Comparison of ENCODE assay signal across 9 cellular contexts in genomic region chr1:203556047-203556851, GRCh38.
DNase-seq lines count a peak whose midpoint lies in the region; ATAC-seq, FAIRE-seq and TF ChIP-seq lines count a peak whose summit lies in the region.
"Had no signal": no experiment of that assay in that cellular context is flagged by ENCODE, and none has a peak within 500 bp of the region (broad histone marks: within the 10 kb centered on the region; RNA-seq: fewer than 3 reads in every experiment).

No MANE protein-coding gene starts in this region.

- no peaks in the 10 kb centered on the region for H3K9me3 Mint-ChIP-seq in astrocyte (ENCODE audit: unreplicated experiment)
- no peaks in the 10 kb centered on the region for H3K9me3 Mint-ChIP-seq in stimulated activated naive CD8-positive, alpha-beta T cell treated with anti-CD3 and anti-CD28 coated beads, Interleukin-15, Interleukin-2, amounts not matched to agents 100 ng/mL and 50 ng/mL, for 24 hours

- no peak overlapping the region for H3K4me3 ChIP-seq in HEK293 (ENCODE audit: low read depth, low read length)
- no peak overlapping the region for H3K4me3 ChIP-seq in astrocyte (ENCODE audit: insufficient read depth, low read depth, low read length)

- no peak for TF ChIP-seq CTCF in HEK293 (tag by site-specific recombination; IDR thresholded peaks at IDR 0.05)
- TF ChIP-seq CTCF in astrocyte (IDR thresholded peaks at IDR 0.05; ENCODE audit: insufficient read depth, low read depth, low read length): no peak

- H3K4me3 Mint-ChIP-seq in astrocyte (ENCODE audit: unreplicated experiment): peak overlapping the region; percentile 76
- no peak overlapping the region for H3K4me3 Mint-ChIP-seq in stimulated activated naive CD8-positive, alpha-beta T cell treated with anti-CD3 and anti-CD28 coated beads, Interleukin-15, Interleukin-2, amounts not matched to agents 100 ng/mL and 50 ng/mL, for 24 hours
- H3K4me3 Mint-ChIP-seq: activated naive CD8-positive, alpha-beta T cell had no signal

- H3K27ac ChIP-seq in HEK293 (ENCODE audit: extremely low read depth, low read depth, low read length) (no peak overlapping the region), astrocyte (ENCODE audit: low read depth, low read length) (peak overlapping the region; percentile 97)

- H2AFZ ChIP-seq in astrocyte (ENCODE audit: low read depth, low read length): peak overlapping the region; percentile 63

- H3K4me1 Mint-ChIP-seq in astrocyte (ENCODE audit: low read depth, unreplicated experiment): peaks cover 50% of the 10 kb centered on the region
- H3K4me1 Mint-ChIP-seq in stimulated activated naive CD8-positive, alpha-beta T cell treated with anti-CD3 and anti-CD28 coated beads, Interleukin-15, Interleukin-2, amounts not matched to agents 100 ng/mL and 50 ng/mL, for 24 hours (ENCODE audit: low read depth): peaks cover 4% of the 10 kb centered on the region

- H3K4me1 ChIP-seq in HEK293 (ENCODE audit: control insufficient read depth, insufficient read depth, low read length) (no peaks in the 10 kb centered on the region; the same call in 1 of the 2 replicates), astrocyte (ENCODE audit: insufficient read depth, low read length) (peaks cover 44% of the 10 kb centered on the region)

- no peaks in the 10 kb centered on the region for H3K27me3 Mint-ChIP-seq in astrocyte (ENCODE audit: low read depth, unreplicated experiment)
- peaks cover 5% of the 10 kb centered on the region for H3K27me3 Mint-ChIP-seq in stimulated activated naive CD8-positive, alpha-beta T cell treated with anti-CD3 and anti-CD28 coated beads, Interleukin-15, Interleukin-2, amounts not matched to agents 100 ng/mL and 50 ng/mL, for 24 hours
- H3K27me3 Mint-ChIP-seq: activated naive CD8-positive, alpha-beta T cell had no signal

- H3K36me3 ChIP-seq in HEK293 (ENCODE audit: control insufficient read depth in 2 of 2, insufficient read depth in 1 of 2, low read length in 2 of 2): no peaks in the 10 kb centered on the region
- H3K36me3 ChIP-seq in astrocyte (ENCODE audit: insufficient read depth, low read length): no peaks in the 10 kb centered on the region

- H3K36me3 Mint-ChIP-seq in astrocyte (ENCODE audit: low read depth, unreplicated experiment): no peaks in the 10 kb centered on the region
- H3K36me3 Mint-ChIP-seq in stimulated activated naive CD8-positive, alpha-beta T cell treated with anti-CD3 and anti-CD28 coated beads, Interleukin-15, Interleukin-2, amounts not matched to agents 100 ng/mL and 50 ng/mL, for 24 hours (ENCODE audit: low read depth): no peaks in the 10 kb centered on the region

- H3K9me3 ChIP-seq in HEK293 (ENCODE audit: control insufficient read depth, insufficient read depth, low read depth, low read length): no peaks in the 10 kb centered on the region
- H3K9me3 ChIP-seq in astrocyte (ENCODE audit: insufficient read depth, low read depth, low read length): no peaks in the 10 kb centered on the region

- peak overlapping the region; percentile 82 for H3K4me2 ChIP-seq in astrocyte (ENCODE audit: low read length)

- FAIRE-seq in astrocyte (lab: Jason Lieb, UNC): no peak

- H4K20me1 ChIP-seq in astrocyte (ENCODE audit: insufficient read depth, low read length): no peaks in the 10 kb centered on the region

- ATAC-seq in left lobe of liver: no peak

- peak overlapping the region; percentile 98 for H3K27ac Mint-ChIP-seq in astrocyte (ENCODE audit: unreplicated experiment)
- peak overlapping the region; percentile 59 for H3K27ac Mint-ChIP-seq in stimulated activated naive CD8-positive, alpha-beta T cell treated with anti-CD3 and anti-CD28 coated beads, Interleukin-15, Interleukin-2, amounts not matched to agents 100 ng/mL and 50 ng/mL, for 24 hours
- H3K27ac Mint-ChIP-seq: activated naive CD8-positive, alpha-beta T cell had no signal

- POLR2A ChIA-PET in HEK293 (lab: Yijun Ruan, JAX): no interaction called here

- peak; percentile 74 for DNase-seq in astrocyte (ENCODE audit: low read depth)
- DNase-seq in iPS-NIHi11 (ENCODE audit: low spot score): peak; percentile 54
- no peak for DNase-seq in left lobe of liver (ENCODE audit: low spot score)
- no peak for DNase-seq in NCI-H2171 treated with DMSO at 0.1 percent for 48 hours (lab: John Stamatoyannopoulos, UW)
- DNase-seq in stimulated activated CD8-positive, alpha-beta memory T cell treated with anti-CD3 and anti-CD28 coated beads, Interleukin-4, amount 100 ng/mL, for 48 hours: no peak
- DNase-seq in effector CD4-positive, alpha-beta T cell: no peak

- H3K79me2 ChIP-seq in astrocyte (ENCODE audit: insufficient read depth, low read length): no peaks in the 10 kb centered on the region

- peak overlapping the region; percentile 80 for H3K9ac ChIP-seq in astrocyte (ENCODE audit: low read length)

- no peaks in the 10 kb centered on the region for H3K27me3 ChIP-seq in astrocyte (ENCODE audit: insufficient read depth, low read length)

- CTCF ChIA-PET in HEK293 (lab: Yijun Ruan, JAX): interaction anchor here (1.9 kb wide), 1 partner anchor 68 kb away, joined by 5 read pairs; no protein-coding TSS in a partner anchor

TF ChIP-seq in HEK293, 187 proteins besides CTCF, POLR2A, EP300 and RAD21:
- TF ChIP-seq ZFHX2 (tag by site-specific recombination; conservative IDR thresholded peaks at IDR 0.05) (peak; percentile 79), EGR2 (tag by site-specific recombination; IDR thresholded peaks at IDR 0.05; ENCODE audit: low read depth) (peak; percentile 90), ZNF324 (tag by site-specific recombination; IDR thresholded peaks at IDR 0.05) (no peak), ZNF473 (tag by site-specific recombination; IDR thresholded peaks at IDR 0.05) (no peak), GLIS1 (tag by site-specific recombination; IDR thresholded peaks at IDR 0.05) (peak; percentile 74), ZNF146 (tag by site-specific recombination; IDR thresholded peaks at IDR 0.05) (no peak)

Comparison
In these comparisons a context has a peak if more than half of its experiments do, and no peak if none do; other contexts are left out.
1. DNase-seq: peak in astrocyte (single experiment) and iPS-NIHi11 (single experiment); none in left lobe of liver (single experiment), NCI-H2171 treated with DMSO at 0.1 percent for 48 hours (single experiment), stimulated activated CD8-positive, alpha-beta memory T cell treated with anti-CD3 and anti-CD28 coated beads, Interleukin-4, amount 100 ng/mL, for 48 hours (single experiment) and effector CD4-positive, alpha-beta T cell (single experiment).